25 cellular contexts compared by ENCODE assay signal in genomic region chr6:21733311-21733710, GRCh38.
DNase-seq lines count a peak whose midpoint lies in the region; FAIRE-seq and TF ChIP-seq lines count a peak whose summit lies in the region.
"Had no signal": no experiment of that assay in that cellular context is flagged by ENCODE, and none has a peak within 500 bp of the region (broad histone marks: within the 10 kb centered on the region; RNA-seq: fewer than 3 reads in every experiment).

No MANE protein-coding gene starts in this region.

- no peak overlapping the region for H3K56ac ChIP-seq in mesendoderm (ENCODE audit: low read length)

- no peak overlapping the region for H2BK5ac ChIP-seq in mesendoderm (ENCODE audit: low read length)

- H3K4me1 ChIP-seq in ACC112 (ENCODE audit: control insufficient read depth, insufficient read depth, low read length, unreplicated experiment) (peaks cover 9% of the 10 kb centered on the region), mesendoderm (ENCODE audit: control insufficient read depth, low read depth, low read length) (peaks cover 7% of the 10 kb centered on the region), OCI-LY7 (ENCODE audit: insufficient read depth, low read length, poor library complexity, severe bottlenecking) (no peaks in the 10 kb centered on the region)
- H3K4me1 ChIP-seq: BLaER1 treated with 17β-estradiol and CSF1 and Interleukin-3, amounts not matched to agents 10 nM and 100 nM had no signal

- no CpG with 5 or more reads among the region's 1 CpG for WGBS in mesendoderm (ENCODE audit: extremely low coverage, insufficient coverage, low lambda C conversion rate)

- H3K27ac Mint-ChIP-seq in brain = peak overlapping the region; percentile 24 to 93 (median 86)
- H3K27ac Mint-ChIP-seq: activated naive CD4-positive, alpha-beta T cell treated with anti-CD3 and anti-CD28 coated beads, Interleukin-2, amount 50 U/mL, for 72 hours; stimulated activated naive CD8-positive, alpha-beta T cell treated with anti-CD3 and anti-CD28 coated beads, Interleukin-15, Interleukin-2, amounts not matched to agents 100 ng/mL and 50 ng/mL, for 24 hours had no signal

- H2BK120ac ChIP-seq in mesendoderm (ENCODE audit: low read depth, low read length) = no peak overlapping the region

- H3K9me3 ChIP-seq in KOPT-K1 (ENCODE audit: insufficient read depth, low read length, poor library complexity, severe bottlenecking) (no peaks in the 10 kb centered on the region), OCI-LY7 (ENCODE audit: low read length) (no peaks in the 10 kb centered on the region)
- H3K9me3 ChIP-seq: BLaER1 treated with 17β-estradiol and CSF1 and Interleukin-3, amounts not matched to agents 10 nM and 100 nM; esophagus squamous epithelium; tibial artery had no signal

- no peak overlapping the region for H3K4ac ChIP-seq in mesendoderm (ENCODE audit: low read depth, low read length)

- no peaks in the 10 kb centered on the region for H3K27me3 ChIP-seq in ACC112 (ENCODE audit: insufficient read depth, low read length)
- H3K27me3 ChIP-seq in mesendoderm (ENCODE audit: insufficient read depth, low read length, poor library complexity) = no peaks in the 10 kb centered on the region
- H3K27me3 ChIP-seq: BLaER1 treated with 17β-estradiol and CSF1 and Interleukin-3, amounts not matched to agents 10 nM and 100 nM; esophagus squamous epithelium; tibial artery had no signal

- FAIRE-seq in RCC 7860 (lab: Jason Lieb, UNC) = no peak
- FAIRE-seq: A204.1, colon, GM19239 had no signal

- peak overlapping the region; percentile 75 for H3K18ac ChIP-seq in mesendoderm (ENCODE audit: low read length)

- POLR2A ChIA-PET in OCI-LY7 (lab: Charles Lee) = interaction anchor here (1.5 kb wide), 1 partner anchor 8 kb away, joined by 4 read pairs; no protein-coding TSS in a partner anchor

- H2AK5ac ChIP-seq in mesendoderm (ENCODE audit: low read length) = no peak overlapping the region

- BruUV-seq in OCI-LY7 (replicated peaks; lab: Mats Ljungman, UMichigan) = no TSS peak

- H3K4me3 Mint-ChIP-seq in brain = peak overlapping the region in 3 of 5 experiments; percentile 72 to 78 (median 74)
- H3K4me3 Mint-ChIP-seq: stimulated activated naive CD8-positive, alpha-beta T cell treated with anti-CD3 and anti-CD28 coated beads, Interleukin-15, Interleukin-2, amounts not matched to agents 100 ng/mL and 50 ng/mL, for 24 hours had no signal

- no peak overlapping the region for H4K8ac ChIP-seq in mesendoderm (ENCODE audit: low read depth, low read length)

- no peak overlapping the region for H3K23ac ChIP-seq in mesendoderm (ENCODE audit: low read length)

- no peaks in the 10 kb centered on the region for H3K9me2 ChIP-seq in OCI-LY7 (ENCODE audit: insufficient read depth, low read length)

- H3K27ac ChIP-seq in ACC112 (ENCODE audit: low read depth, low read length) (no peak overlapping the region), KOPT-K1 (ENCODE audit: low read depth, low read length, poor library complexity, severe bottlenecking) (peak overlapping the region; percentile 74), mesendoderm (ENCODE audit: low read depth, low read length) (no peak overlapping the region), OCI-LY7 (ENCODE audit: low read depth, low read length, poor library complexity, severe bottlenecking) (no peak overlapping the region)
- H3K27ac ChIP-seq: BLaER1 treated with 17β-estradiol and CSF1 and Interleukin-3, amounts not matched to agents 10 nM and 100 nM; esophagus squamous epithelium; GM23248; tibial artery had no signal

- CTCF ChIA-PET in OCI-LY7 (lab: Charles Lee; ENCODE audit: unreplicated experiment) = no interaction called here

- peaks cover 7% of the 10 kb centered on the region for H3K79me1 ChIP-seq in mesendoderm (ENCODE audit: low read length)

- H3K36me3 ChIP-seq in ACC112 (ENCODE audit: insufficient read depth, low read length) (no peaks in the 10 kb centered on the region), KOPT-K1 (ENCODE audit: insufficient read depth, low read length) (no peaks in the 10 kb centered on the region), mesendoderm (ENCODE audit: control insufficient read depth, insufficient read depth, low read length) (no peaks in the 10 kb centered on the region), OCI-LY7 (ENCODE audit: insufficient read depth, low read length) (no peaks in the 10 kb centered on the region)
- H3K36me3 ChIP-seq: BLaER1 treated with 17β-estradiol and CSF1 and Interleukin-3, amounts not matched to agents 10 nM and 100 nM; esophagus squamous epithelium; tibial artery had no signal

- DNase-seq in mesendoderm (no peak), RCC 7860 (ENCODE audit: low spot score) (no peak), COR-L47 (lab: John Stamatoyannopoulos, UW) (no peak), OCI-LY7 (ENCODE audit: low spot score) (no peak), HK-2 (ENCODE audit: unreplicated experiment) (no peak)
- DNase-seq: activated CD4-positive, alpha-beta T cell treated with anti-CD3 and anti-CD28 coated beads for 4 hours; effector memory CD4-positive, alpha-beta T cell; EL; esophagus squamous epithelium; GM23248; NCI-H1417; NCI-H526 treated with DMSO at 0.1 percent for 48 hours; SHP77; stimulated activated CD4-positive, alpha-beta T cell treated with anti-CD3 and anti-CD28 coated beads, Interleukin-4, amount 100 ng/mL, for 4 hours; T-helper 1 cell; tibial artery had no signal

- H3K36me3 Mint-ChIP-seq in brain = peaks cover 17% of the 10 kb centered on the region
- H3K36me3 Mint-ChIP-seq: activated naive CD4-positive, alpha-beta T cell treated with anti-CD3 and anti-CD28 coated beads, Interleukin-2, amount 50 U/mL, for 72 hours had no signal

- H4K20me1 ChIP-seq in OCI-LY7 (ENCODE audit: insufficient read depth, low read length) = no peaks in the 10 kb centered on the region
- H4K20me1 ChIP-seq: BLaER1 treated with 17β-estradiol and CSF1 and Interleukin-3, amounts not matched to agents 10 nM and 100 nM had no signal

- intact Hi-C loops in OCI-LY7 (cut with micrococcal nuclease; ENCODE audit: unreplicated experiment) = no loop called here

- no peak overlapping the region for H3K9ac ChIP-seq in mesendoderm (ENCODE audit: low read length)
- H3K9ac ChIP-seq: BLaER1 treated with 17β-estradiol and CSF1 and Interleukin-3, amounts not matched to agents 10 nM and 100 nM; GM23248 had no signal

- no peaks in the 10 kb centered on the region for H3K27me3 Mint-ChIP-seq in brain

- TF ChIP-seq CTCF in brain (conservative IDR thresholded peaks at IDR 0.05) (no peak), OCI-LY7 (conservative IDR thresholded peaks at IDR 0.05; ENCODE audit: low read length) (no peak)

- H3K79me2 ChIP-seq in ACC112 (ENCODE audit: control insufficient read depth, insufficient read depth, low read length, unreplicated experiment) = no peaks in the 10 kb centered on the region
- H3K79me2 ChIP-seq in mesendoderm (ENCODE audit: control insufficient read depth, insufficient read depth, low read length) = peaks cover 62% of the 10 kb centered on the region
- no peaks in the 10 kb centered on the region for H3K79me2 ChIP-seq in OCI-LY7 (ENCODE audit: insufficient read depth, low read depth, low read length)

- no peak overlapping the region for H3K4me3 ChIP-seq in ACC112 (ENCODE audit: low read depth, low read length)
- no peak overlapping the region for H3K4me3 ChIP-seq in mesendoderm (ENCODE audit: low read length)
- no peak overlapping the region for H3K4me3 ChIP-seq in OCI-LY7 (ENCODE audit: low read depth, low read length, poor library complexity, severe bottlenecking)
- H3K4me3 ChIP-seq: BLaER1 treated with 17β-estradiol and CSF1 and Interleukin-3, amounts not matched to agents 10 nM and 100 nM; esophagus squamous epithelium; GM23248; tibial artery had no signal

- H2BK15ac ChIP-seq in mesendoderm (replicated peaks; ENCODE audit: low read depth) = no peak overlapping the region

- H3K4me1 Mint-ChIP-seq in brain = peaks cover 77% of the 10 kb centered on the region

- no peak overlapping the region for H4K5ac ChIP-seq in mesendoderm (ENCODE audit: low read length)

- H3K4me2 ChIP-seq in mesendoderm (ENCODE audit: low read length) = no peak overlapping the region
- no peak overlapping the region for H3K4me2 ChIP-seq in OCI-LY7 (ENCODE audit: low read length)
- H3K4me2 ChIP-seq: BLaER1 treated with 17β-estradiol and CSF1 and Interleukin-3, amounts not matched to agents 10 nM and 100 nM had no signal

- H3K9me3 Mint-ChIP-seq in brain = no peaks in the 10 kb centered on the region
- H3K9me3 Mint-ChIP-seq: activated naive CD4-positive, alpha-beta T cell treated with anti-CD3 and anti-CD28 coated beads, Interleukin-2, amount 50 U/mL, for 72 hours; stimulated activated naive CD8-positive, alpha-beta T cell treated with anti-CD3 and anti-CD28 coated beads, Interleukin-15, Interleukin-2, amounts not matched to agents 100 ng/mL and 50 ng/mL, for 24 hours had no signal

- H2AFZ ChIP-seq in ACC112 (ENCODE audit: low read length, unreplicated experiment) (peak overlapping the region; percentile 7), OCI-LY7 (ENCODE audit: low read length) (no peak overlapping the region)
- H2AFZ ChIP-seq: GM23248 had no signal
